1 cellular context compared by ENCODE assay signal in the genomic region with DNA sequence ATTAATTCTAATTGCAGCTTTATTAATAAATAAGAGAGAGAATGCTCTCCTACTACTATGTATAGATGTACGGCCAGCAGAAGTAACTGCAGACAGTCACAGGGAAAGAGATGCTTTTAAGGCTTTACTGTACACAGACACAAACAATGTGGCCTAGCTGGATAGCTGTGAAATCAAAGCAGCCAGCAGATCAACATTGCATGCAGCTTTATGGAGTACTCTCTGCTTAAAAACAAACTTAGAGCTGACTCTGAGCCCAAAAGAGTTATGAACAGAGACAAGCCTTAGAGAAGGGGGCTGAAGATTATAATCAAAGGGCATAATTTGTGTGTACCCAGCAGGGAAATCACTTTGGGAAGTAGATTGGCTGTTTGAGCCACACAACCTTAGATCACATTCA.
TF ChIP-seq lines count a peak whose summit lies in the region.

No MANE protein-coding gene starts in this region.

TF ChIP-seq in A549, 52 proteins besides CTCF, POLR2A, EP300 and RAD21:
- TF ChIP-seq JUN (IDR thresholded peaks at IDR 0.05), result no peak
- no peak for TF ChIP-seq RARB (CRISPR knock-in tag; IDR thresholded peaks at IDR 0.05)
- TF ChIP-seq MAFK (IDR thresholded peaks at IDR 0.05; ENCODE audit: partially characterized antibody), result no peak
- no peak for TF ChIP-seq NR3C1 (IDR thresholded peaks at IDR 0.05)
- TF ChIP-seq HOXB13 (CRISPR knock-in tag; IDR thresholded peaks at IDR 0.05; ENCODE audit: low read depth), result no peak
- TF ChIP-seq, protein P1, sequence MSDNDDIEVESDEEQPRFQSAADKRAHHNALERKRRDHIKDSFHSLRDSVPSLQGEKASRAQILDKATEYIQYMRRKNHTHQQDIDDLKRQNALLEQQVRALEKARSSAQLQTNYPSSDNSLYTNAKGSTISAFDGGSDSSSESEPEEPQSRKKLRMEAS (IDR thresholded peaks at IDR 0.05), result no peak
- TF ChIP-seq POLR2AphosphoS2 (conservative IDR thresholded peaks at IDR 0.05; ENCODE audit: low read length), result no peak
- TF ChIP-seq HOXA7 (CRISPR knock-in tag; IDR thresholded peaks at IDR 0.05), result no peak
- no peak for TF ChIP-seq BHLHE40 (IDR thresholded peaks at IDR 0.05; ENCODE audit: low read depth, low read length)
- TF ChIP-seq CHD4 (IDR thresholded peaks at IDR 0.05; ENCODE audit: borderline replicate concordance), result no peak
- TF ChIP-seq TFCP2L1 (CRISPR knock-in tag; IDR thresholded peaks at IDR 0.05), result no peak
- TF ChIP-seq ZSCAN20 (CRISPR knock-in tag; IDR thresholded peaks at IDR 0.05), result no peak
- TF ChIP-seq SMC3 (IDR thresholded peaks at IDR 0.05), result no peak
- TF ChIP-seq RNF2 (IDR thresholded peaks at IDR 0.05; ENCODE audit: borderline replicate concordance, low read depth), result no peak
- TF ChIP-seq CHD2 (IDR thresholded peaks at IDR 0.05; ENCODE audit: low read length, partially characterized antibody), result no peak
- TF ChIP-seq ZNF302 (CRISPR knock-in tag; IDR thresholded peaks at IDR 0.05), result no peak
- TF ChIP-seq CEBPB (IDR thresholded peaks at IDR 0.05), result no peak
- no peak for TF ChIP-seq PHF8 (IDR thresholded peaks at IDR 0.05; ENCODE audit: borderline replicate concordance, low read depth)
